Comparison of ENCODE assay signal across 4 cellular contexts in the genomic region with DNA sequence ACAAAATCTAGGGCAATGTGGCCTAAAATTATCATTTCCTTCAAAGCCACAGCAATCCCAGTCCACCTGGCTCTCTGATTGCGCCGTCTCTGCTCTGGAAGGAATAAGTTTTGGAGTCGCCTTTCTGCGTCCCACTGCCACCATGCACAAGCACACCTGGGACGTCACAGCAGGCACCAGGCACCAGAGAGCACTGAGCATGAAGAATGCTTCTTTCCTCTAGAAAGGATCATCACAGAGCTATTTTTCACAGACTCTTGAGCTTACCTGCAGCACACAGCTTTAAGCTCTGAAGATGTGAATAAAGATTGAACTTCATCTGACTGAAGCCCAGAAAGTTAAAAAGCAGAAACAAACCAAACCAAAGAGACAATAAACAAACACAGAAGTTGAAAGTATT.
"Had no signal": no experiment of that assay in that cellular context is flagged by ENCODE, and none has a peak within 500 bp of the region (broad histone marks: within the 10 kb centered on the region; RNA-seq: fewer than 3 reads in every experiment).

No MANE protein-coding gene starts in this region.

- DNase-seq: H9, HCEC 1CT, IMR-90 had no signal

- ATAC-seq: GM23338 had no signal

- H3K4me3 Mint-ChIP-seq: GM23338, H9 had no signal

- H2AFZ ChIP-seq: GM23338 had no signal

- H3K4me3 ChIP-seq: GM23338 had no signal

- H3K4me2 ChIP-seq: GM23338 had no signal

- H3K4me1 Mint-ChIP-seq: GM23338, H9 had no signal

- H3K9me3 Mint-ChIP-seq: GM23338, H9 had no signal

- H3K27ac Mint-ChIP-seq: GM23338, H9 had no signal
